Comparison of ENCODE assay signal across 1 cellular context in genomic region chr16:48385272-48385953, GRCh38.
TF ChIP-seq lines count a peak whose summit lies in the region.

A gene with protein sequence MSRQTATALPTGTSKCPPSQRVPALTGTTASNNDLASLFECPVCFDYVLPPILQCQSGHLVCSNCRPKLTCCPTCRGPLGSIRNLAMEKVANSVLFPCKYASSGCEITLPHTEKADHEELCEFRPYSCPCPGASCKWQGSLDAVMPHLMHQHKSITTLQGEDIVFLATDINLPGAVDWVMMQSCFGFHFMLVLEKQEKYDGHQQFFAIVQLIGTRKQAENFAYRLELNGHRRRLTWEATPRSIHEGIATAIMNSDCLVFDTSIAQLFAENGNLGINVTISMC (minus strand): TSS chr16:48385413. CDS start chr16:48362428, 22,985 bp downstream.

TF ChIP-seq in HepG2, 621 proteins besides CTCF, POLR2A, EP300 and RAD21 (continued from another document and continues in another):
- TF ChIP-seq UBTF (CRISPR knock-in tag; IDR thresholded peaks at IDR 0.05) (peak; percentile 81), SMAD1 (CRISPR knock-in tag; IDR thresholded peaks at IDR 0.05; ENCODE audit: borderline replicate concordance, low read depth) (no peak), PRMT3 (CRISPR knock-in tag; IDR thresholded peaks at IDR 0.05; ENCODE audit: borderline replicate concordance, low read depth) (no peak), ZNF382 (CRISPR knock-in tag; IDR thresholded peaks at IDR 0.05; ENCODE audit: borderline replicate concordance) (no peak), MXD4 (CRISPR knock-in tag; IDR thresholded peaks at IDR 0.05) (peak; percentile 53; the same call in 1 of the 2 replicates), CEBPB (IDR thresholded peaks at IDR 0.05; ENCODE audit: borderline replicate concordance, low read depth, low read length) (no peak), ZNF256 (CRISPR knock-in tag; conservative IDR thresholded peaks at IDR 0.05) (no peak), ERF (CRISPR knock-in tag; IDR thresholded peaks at IDR 0.05) (0 out of 2 replicates have a peak, but pooled peaks have one; percentile 60), ZFAT (CRISPR knock-in tag; conservative IDR thresholded peaks at IDR 0.05) (no peak), MTF1 (CRISPR knock-in tag; IDR thresholded peaks at IDR 0.05) (peak; percentile 52; the same call in 1 of the 2 replicates), MTA3 (CRISPR knock-in tag; IDR thresholded peaks at IDR 0.05) (no peak), ZNF468 (CRISPR knock-in tag; IDR thresholded peaks at IDR 0.05) (0 out of 2 replicates have a peak, but pooled peaks have one; percentile 26), ZNF841 (CRISPR knock-in tag; IDR thresholded peaks at IDR 0.05; ENCODE audit: borderline replicate concordance) (0 out of 2 replicates have a peak, but pooled peaks have one; percentile 7), ZBTB1 (CRISPR knock-in tag; IDR thresholded peaks at IDR 0.05; ENCODE audit: borderline replicate concordance) (peak; percentile 94; the same call in 1 of the 2 replicates), ZNF292 (CRISPR knock-in tag; IDR thresholded peaks at IDR 0.05; ENCODE audit: borderline replicate concordance, low read depth) (no peak), ZNF773 (CRISPR knock-in tag; IDR thresholded peaks at IDR 0.05; ENCODE audit: borderline replicate concordance) (no peak), RBM39 (IDR thresholded peaks at IDR 0.05; ENCODE audit: low read depth, low read length, poor library complexity, severe bottlenecking) (peak; percentile 54), MEIS2 (CRISPR knock-in tag; IDR thresholded peaks at IDR 0.05) (peak; percentile 8; the same call in 1 of the 2 replicates), ZNF484 (CRISPR knock-in tag; IDR thresholded peaks at IDR 0.05; ENCODE audit: borderline replicate concordance, low read depth) (no peak), ISX (CRISPR knock-in tag; conservative IDR thresholded peaks at IDR 0.05) (no peak), CCDC6 (CRISPR knock-in tag; IDR thresholded peaks at IDR 0.05) (no peak), CC2D1A (CRISPR knock-in tag; IDR thresholded peaks at IDR 0.05) (no peak), ZSCAN25 (CRISPR knock-in tag; IDR thresholded peaks at IDR 0.05) (no peak; the same call in 1 of the 2 replicates), ZSCAN12 (CRISPR knock-in tag; IDR thresholded peaks at IDR 0.05) (no peak), GTF3A (CRISPR knock-in tag; conservative IDR thresholded peaks at IDR 0.05) (no peak), ZNF225 (CRISPR knock-in tag; IDR thresholded peaks at IDR 0.05) (no peak; the same call in 1 of the 2 replicates), CAMTA2 (CRISPR knock-in tag; IDR thresholded peaks at IDR 0.05; ENCODE audit: borderline replicate concordance) (peak; percentile 68; the same call in 1 of the 2 replicates), ZSCAN22 (CRISPR knock-in tag; IDR thresholded peaks at IDR 0.05) (no peak), EZH2 (conservative IDR thresholded peaks at IDR 0.05; ENCODE audit: low read depth, low read length) (no peak), ZBTB7A (CRISPR knock-in tag; IDR thresholded peaks at IDR 0.05) (peak; percentile 66; the same call in 1 of the 2 replicates), HNRNPL (IDR thresholded peaks at IDR 0.05; ENCODE audit: low read depth, low read length) (0 out of 2 replicates have a peak, but pooled peaks have one; percentile 54), SAP130 (CRISPR knock-in tag; IDR thresholded peaks at IDR 0.05; ENCODE audit: low read depth) (peak; percentile 63), NFE2 (CRISPR knock-in tag; IDR thresholded peaks at IDR 0.05) (no peak), ATRX (CRISPR knock-in tag; IDR thresholded peaks at IDR 0.05; ENCODE audit: borderline replicate concordance) (no peak), RNF2 (conservative IDR thresholded peaks at IDR 0.05; ENCODE audit: low read depth) (peak; percentile 83), ZSCAN21 (CRISPR knock-in tag; IDR thresholded peaks at IDR 0.05; ENCODE audit: borderline replicate concordance) (peak; percentile 76), BORCS8-MEF2B (CRISPR knock-in tag; IDR thresholded peaks at IDR 0.05) (peak; percentile 68; the same call in 1 of the 2 replicates), RORA (CRISPR knock-in tag; IDR thresholded peaks at IDR 0.05) (no peak), FOXM1 (CRISPR knock-in tag; IDR thresholded peaks at IDR 0.05) (no peak)
- TF ChIP-seq, protein P1, sequence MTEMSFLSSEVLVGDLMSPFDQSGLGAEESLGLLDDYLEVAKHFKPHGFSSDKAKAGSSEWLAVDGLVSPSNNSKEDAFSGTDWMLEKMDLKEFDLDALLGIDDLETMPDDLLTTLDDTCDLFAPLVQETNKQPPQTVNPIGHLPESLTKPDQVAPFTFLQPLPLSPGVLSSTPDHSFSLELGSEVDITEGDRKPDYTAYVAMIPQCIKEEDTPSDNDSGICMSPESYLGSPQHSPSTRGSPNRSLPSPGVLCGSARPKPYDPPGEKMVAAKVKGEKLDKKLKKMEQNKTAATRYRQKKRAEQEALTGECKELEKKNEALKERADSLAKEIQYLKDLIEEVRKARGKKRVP (CRISPR knock-in tag; IDR thresholded peaks at IDR 0.05) = no peak
- TF ChIP-seq, protein P2, sequence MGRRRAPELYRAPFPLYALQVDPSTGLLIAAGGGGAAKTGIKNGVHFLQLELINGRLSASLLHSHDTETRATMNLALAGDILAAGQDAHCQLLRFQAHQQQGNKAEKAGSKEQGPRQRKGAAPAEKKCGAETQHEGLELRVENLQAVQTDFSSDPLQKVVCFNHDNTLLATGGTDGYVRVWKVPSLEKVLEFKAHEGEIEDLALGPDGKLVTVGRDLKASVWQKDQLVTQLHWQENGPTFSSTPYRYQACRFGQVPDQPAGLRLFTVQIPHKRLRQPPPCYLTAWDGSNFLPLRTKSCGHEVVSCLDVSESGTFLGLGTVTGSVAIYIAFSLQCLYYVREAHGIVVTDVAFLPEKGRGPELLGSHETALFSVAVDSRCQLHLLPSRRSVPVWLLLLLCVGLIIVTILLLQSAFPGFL (CRISPR knock-in tag; IDR thresholded peaks at IDR 0.05) = no peak
- TF ChIP-seq, protein P3, sequence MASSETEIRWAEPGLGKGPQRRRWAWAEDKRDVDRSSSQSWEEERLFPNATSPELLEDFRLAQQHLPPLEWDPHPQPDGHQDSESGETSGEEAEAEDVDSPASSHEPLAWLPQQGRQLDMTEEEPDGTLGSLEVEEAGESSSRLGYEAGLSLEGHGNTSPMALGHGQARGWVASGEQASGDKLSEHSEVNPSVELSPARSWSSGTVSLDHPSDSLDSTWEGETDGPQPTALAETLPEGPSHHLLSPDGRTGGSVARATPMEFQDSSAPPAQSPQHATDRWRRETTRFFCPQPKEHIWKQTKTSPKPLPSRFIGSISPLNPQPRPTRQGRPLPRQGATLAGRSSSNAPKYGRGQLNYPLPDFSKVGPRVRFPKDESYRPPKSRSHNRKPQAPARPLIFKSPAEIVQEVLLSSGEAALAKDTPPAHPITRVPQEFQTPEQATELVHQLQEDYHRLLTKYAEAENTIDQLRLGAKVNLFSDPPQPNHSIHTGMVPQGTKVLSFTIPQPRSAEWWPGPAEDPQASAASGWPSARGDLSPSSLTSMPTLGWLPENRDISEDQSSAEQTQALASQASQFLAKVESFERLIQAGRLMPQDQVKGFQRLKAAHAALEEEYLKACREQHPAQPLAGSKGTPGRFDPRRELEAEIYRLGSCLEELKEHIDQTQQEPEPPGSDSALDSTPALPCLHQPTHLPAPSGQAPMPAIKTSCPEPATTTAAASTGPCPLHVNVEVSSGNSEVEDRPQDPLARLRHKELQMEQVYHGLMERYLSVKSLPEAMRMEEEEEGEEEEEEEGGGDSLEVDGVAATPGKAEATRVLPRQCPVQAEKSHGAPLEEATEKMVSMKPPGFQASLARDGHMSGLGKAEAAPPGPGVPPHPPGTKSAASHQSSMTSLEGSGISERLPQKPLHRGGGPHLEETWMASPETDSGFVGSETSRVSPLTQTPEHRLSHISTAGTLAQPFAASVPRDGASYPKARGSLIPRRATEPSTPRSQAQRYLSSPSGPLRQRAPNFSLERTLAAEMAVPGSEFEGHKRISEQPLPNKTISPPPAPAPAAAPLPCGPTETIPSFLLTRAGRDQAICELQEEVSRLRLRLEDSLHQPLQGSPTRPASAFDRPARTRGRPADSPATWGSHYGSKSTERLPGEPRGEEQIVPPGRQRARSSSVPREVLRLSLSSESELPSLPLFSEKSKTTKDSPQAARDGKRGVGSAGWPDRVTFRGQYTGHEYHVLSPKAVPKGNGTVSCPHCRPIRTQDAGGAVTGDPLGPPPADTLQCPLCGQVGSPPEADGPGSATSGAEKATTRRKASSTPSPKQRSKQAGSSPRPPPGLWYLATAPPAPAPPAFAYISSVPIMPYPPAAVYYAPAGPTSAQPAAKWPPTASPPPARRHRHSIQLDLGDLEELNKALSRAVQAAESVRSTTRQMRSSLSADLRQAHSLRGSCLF (CRISPR knock-in tag; IDR thresholded peaks at IDR 0.05; ENCODE audit: borderline replicate concordance) = no peak
- TF ChIP-seq, protein P4, sequence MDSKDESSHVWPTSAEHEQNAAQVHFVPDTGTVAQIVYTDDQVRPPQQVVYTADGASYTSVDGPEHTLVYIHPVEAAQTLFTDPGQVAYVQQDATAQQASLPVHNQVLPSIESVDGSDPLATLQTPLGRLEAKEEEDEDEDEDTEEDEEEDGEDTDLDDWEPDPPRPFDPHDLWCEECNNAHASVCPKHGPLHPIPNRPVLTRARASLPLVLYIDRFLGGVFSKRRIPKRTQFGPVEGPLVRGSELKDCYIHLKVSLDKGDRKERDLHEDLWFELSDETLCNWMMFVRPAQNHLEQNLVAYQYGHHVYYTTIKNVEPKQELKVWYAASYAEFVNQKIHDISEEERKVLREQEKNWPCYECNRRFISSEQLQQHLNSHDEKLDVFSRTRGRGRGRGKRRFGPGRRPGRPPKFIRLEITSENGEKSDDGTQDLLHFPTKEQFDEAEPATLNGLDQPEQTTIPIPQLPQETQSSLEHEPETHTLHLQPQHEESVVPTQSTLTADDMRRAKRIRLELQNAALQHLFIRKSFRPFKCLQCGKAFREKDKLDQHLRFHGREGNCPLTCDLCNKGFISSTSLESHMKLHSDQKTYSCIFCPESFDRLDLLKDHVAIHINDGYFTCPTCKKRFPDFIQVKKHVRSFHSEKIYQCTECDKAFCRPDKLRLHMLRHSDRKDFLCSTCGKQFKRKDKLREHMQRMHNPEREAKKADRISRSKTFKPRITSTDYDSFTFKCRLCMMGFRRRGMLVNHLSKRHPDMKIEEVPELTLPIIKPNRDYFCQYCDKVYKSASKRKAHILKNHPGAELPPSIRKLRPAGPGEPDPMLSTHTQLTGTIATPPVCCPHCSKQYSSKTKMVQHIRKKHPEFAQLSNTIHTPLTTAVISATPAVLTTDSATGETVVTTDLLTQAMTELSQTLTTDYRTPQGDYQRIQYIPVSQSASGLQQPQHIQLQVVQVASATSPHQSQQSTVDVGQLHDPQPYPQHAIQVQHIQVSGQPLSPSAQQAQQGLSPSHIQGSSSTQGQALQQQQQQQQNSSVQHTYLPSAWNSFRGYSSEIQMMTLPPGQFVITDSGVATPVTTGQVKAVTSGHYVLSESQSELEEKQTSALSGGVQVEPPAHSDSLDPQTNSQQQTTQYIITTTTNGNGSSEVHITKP (CRISPR knock-in tag; IDR thresholded peaks at IDR 0.05; ENCODE audit: low read depth) = no peak
- TF ChIP-seq, protein P5, sequence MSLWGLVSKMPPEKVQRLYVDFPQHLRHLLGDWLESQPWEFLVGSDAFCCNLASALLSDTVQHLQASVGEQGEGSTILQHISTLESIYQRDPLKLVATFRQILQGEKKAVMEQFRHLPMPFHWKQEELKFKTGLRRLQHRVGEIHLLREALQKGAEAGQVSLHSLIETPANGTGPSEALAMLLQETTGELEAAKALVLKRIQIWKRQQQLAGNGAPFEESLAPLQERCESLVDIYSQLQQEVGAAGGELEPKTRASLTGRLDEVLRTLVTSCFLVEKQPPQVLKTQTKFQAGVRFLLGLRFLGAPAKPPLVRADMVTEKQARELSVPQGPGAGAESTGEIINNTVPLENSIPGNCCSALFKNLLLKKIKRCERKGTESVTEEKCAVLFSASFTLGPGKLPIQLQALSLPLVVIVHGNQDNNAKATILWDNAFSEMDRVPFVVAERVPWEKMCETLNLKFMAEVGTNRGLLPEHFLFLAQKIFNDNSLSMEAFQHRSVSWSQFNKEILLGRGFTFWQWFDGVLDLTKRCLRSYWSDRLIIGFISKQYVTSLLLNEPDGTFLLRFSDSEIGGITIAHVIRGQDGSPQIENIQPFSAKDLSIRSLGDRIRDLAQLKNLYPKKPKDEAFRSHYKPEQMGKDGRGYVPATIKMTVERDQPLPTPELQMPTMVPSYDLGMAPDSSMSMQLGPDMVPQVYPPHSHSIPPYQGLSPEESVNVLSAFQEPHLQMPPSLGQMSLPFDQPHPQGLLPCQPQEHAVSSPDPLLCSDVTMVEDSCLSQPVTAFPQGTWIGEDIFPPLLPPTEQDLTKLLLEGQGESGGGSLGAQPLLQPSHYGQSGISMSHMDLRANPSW (CRISPR knock-in tag; IDR thresholded peaks at IDR 0.05; ENCODE audit: borderline replicate concordance) = no peak
- TF ChIP-seq, protein P6, sequence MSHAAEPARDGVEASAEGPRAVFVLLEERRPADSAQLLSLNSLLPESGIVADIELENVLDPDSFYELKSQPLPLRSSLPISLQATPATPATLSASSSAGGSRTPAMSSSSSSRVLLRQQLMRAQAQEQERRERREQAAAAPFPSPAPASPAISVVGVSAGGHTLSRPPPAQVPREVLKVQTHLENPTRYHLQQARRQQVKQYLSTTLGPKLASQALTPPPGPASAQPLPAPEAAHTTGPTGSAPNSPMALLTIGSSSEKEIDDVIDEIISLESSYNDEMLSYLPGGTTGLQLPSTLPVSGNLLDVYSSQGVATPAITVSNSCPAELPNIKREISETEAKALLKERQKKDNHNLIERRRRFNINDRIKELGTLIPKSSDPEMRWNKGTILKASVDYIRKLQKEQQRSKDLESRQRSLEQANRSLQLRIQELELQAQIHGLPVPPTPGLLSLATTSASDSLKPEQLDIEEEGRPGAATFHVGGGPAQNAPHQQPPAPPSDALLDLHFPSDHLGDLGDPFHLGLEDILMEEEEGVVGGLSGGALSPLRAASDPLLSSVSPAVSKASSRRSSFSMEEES (CRISPR knock-in tag; IDR thresholded peaks at IDR 0.05) = no peak; the same call in 1 of the 2 replicates
